ENCODE assay signal across 12 cellular contexts in the genomic region with DNA sequence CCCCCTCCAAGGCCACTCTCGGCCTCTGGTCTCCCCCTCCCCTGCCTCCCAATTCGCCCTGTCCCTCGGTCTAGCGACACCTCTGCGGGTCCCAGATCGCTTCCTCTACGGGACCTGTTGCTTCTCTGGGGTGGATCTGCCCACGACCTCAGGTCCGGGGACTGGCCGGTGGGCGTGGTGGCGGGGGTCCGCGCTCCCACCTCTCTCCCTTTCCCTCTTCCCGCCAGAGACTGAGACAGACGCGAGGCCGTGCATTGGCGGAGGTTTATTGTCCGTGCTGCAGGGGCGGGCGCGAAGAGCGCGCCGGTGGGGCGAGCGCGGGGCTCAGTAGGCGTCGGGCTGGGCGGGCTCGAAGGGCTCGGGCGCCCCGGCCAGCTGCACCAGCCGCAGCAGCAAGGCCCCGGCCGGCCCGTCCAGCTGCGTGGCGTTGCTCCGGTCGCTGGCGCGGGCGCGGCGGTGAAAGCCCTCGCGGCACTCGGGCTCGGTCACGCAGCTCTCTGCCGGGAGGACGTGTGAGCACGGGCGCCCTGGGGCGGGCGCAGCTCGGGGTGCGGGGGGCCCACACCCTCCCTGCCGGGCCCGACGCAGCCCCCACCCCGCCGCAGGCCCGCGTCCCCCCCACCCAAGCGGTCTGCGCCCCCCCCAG. TPM values are rescaled to one million over a fixed set of nuclear protein-coding genes. Genes with fewer than 3 reads are reported as not detected.
DNase-seq lines count a peak whose midpoint lies in the region; ATAC-seq and TF ChIP-seq lines count a peak whose summit lies in the region.
"Had no signal": no experiment of that assay in that cellular context is flagged by ENCODE, and none has a peak within 500 bp of the region (broad histone marks: within the 10 kb centered on the region; RNA-seq: fewer than 3 reads in every experiment).

No MANE protein-coding gene starts in this region.

- WGBS in mammary epithelial cell (ENCODE audit: low coverage, missing lambda C conversion rate): no CpG with 5 or more reads among the region's 71 CpGs
- WGBS in mesodermal cell (ENCODE audit: insufficient coverage in 2 of 2), 2 experiments: 8 to 14% methylated on average over 36 to 58 of the region's 71 CpGs

- H2AFZ ChIP-seq in mammary epithelial cell (ENCODE audit: low read depth, low read length): no peak overlapping the region

- no peak overlapping the region for H3K9ac ChIP-seq in mammary epithelial cell (ENCODE audit: insufficient read depth, low read length)
- H3K9ac ChIP-seq: KMS-11 had no signal

- H3K4me3 ChIP-seq in right atrium auricular region (peak overlapping the region in 1 of 2 donors; percentile 38), mammary epithelial cell (replicated peaks in 1 of 3; ENCODE audit: insufficient read depth in 1 of 3, low read depth in 2 of 3, low read length in 3 of 3) (peak overlapping the region in 1 of 3 experiments; percentile 1), mesodermal cell (ENCODE audit: extremely low read depth, insufficient read depth, low read length, poor library complexity, severe bottlenecking) (peak overlapping the region; percentile 16), upper lobe of right lung (no peak overlapping the region)

- no TSS peak for BruUV-seq in mammary epithelial cell (replicated peaks; lab: Mats Ljungman, UMichigan)

- intact Hi-C loops in Right ventricle myocardium superior (cut with DNase I): no loop called here
- intact Hi-C loops in mammary epithelial cell (cut with micrococcal nuclease): no loop called here
- intact Hi-C loops in upper lobe of right lung (cut with DNase I): no loop called here

- TF ChIP-seq CTCF in right atrium auricular region (IDR thresholded peaks at IDR 0.05) (no peak), mammary epithelial cell (conservative IDR thresholded peaks at IDR 0.05 in 1 of 2, IDR thresholded peaks at IDR 0.05 in 1 of 2; ENCODE audit: extremely low read depth in 1 of 2, insufficient read depth in 1 of 2, low read depth in 1 of 2, low read length in 2 of 2) (no peak), upper lobe of right lung (IDR thresholded peaks at IDR 0.05) (no peak)

- H3K27me3 ChIP-seq in right atrium auricular region (peaks cover 6 to 14% of the 10 kb centered on the region in 2 donors), mammary epithelial cell (ENCODE audit: insufficient read depth, low read length) (peaks cover 24% of the 10 kb centered on the region), upper lobe of right lung (peaks cover 31% of the 10 kb centered on the region)

- H3K9me3 ChIP-seq in right atrium auricular region (no peaks in the 10 kb centered on the region), mammary epithelial cell (replicated peaks; ENCODE audit: insufficient read depth, low read length) (no peaks in the 10 kb centered on the region), mesodermal cell (ENCODE audit: control insufficient read depth, low read length) (no peaks in the 10 kb centered on the region), upper lobe of right lung (no peaks in the 10 kb centered on the region)

- ATAC-seq in Right ventricle myocardium superior (ENCODE audit: poor library complexity) (peak; percentile 26), upper lobe of right lung (peak; percentile 37), HG03135 (IDR thresholded peaks at IDR 0.05; ENCODE audit: unreplicated experiment) (no peak)

- dilution Hi-C loops in mammary epithelial cell (cut with HindIII; ENCODE audit: low sequenced_read_pairs): no loop called here

- H3K79me2 ChIP-seq in mammary epithelial cell (ENCODE audit: insufficient read depth, low read length): no peaks in the 10 kb centered on the region

- no peak overlapping the region for H3K27ac ChIP-seq in right atrium auricular region
- no peak overlapping the region for H3K27ac ChIP-seq in mammary epithelial cell (ENCODE audit: insufficient read depth, low read depth, low read length)
- no peak overlapping the region for H3K27ac ChIP-seq in mesodermal cell (ENCODE audit: low read depth, low read length, severe bottlenecking)
- no peak overlapping the region for H3K27ac ChIP-seq in upper lobe of right lung
- H3K27ac ChIP-seq: brain microvascular endothelial cell, KMS-11 had no signal

- H3K4me1 ChIP-seq in right atrium auricular region (peaks cover 0 to 20% of the 10 kb centered on the region in 2 donors), mammary epithelial cell (ENCODE audit: insufficient read depth, low read length) (no peaks in the 10 kb centered on the region), mesodermal cell (ENCODE audit: control insufficient read depth, insufficient read depth, low read length, poor library complexity, severe bottlenecking) (peaks cover 7% of the 10 kb centered on the region), upper lobe of right lung (peaks cover 11% of the 10 kb centered on the region)

- H3K4me2 ChIP-seq in mammary epithelial cell (ENCODE audit: insufficient read depth, low read depth, low read length): peak overlapping the region; percentile 51
- H3K4me2 ChIP-seq: KMS-11 had no signal

- in situ Hi-C loops in mammary epithelial cell (cut with MboI; ENCODE audit: low sequenced_read_pairs in 2 of 2): no loop called here

- CTCF ChIA-PET in mammary epithelial cell (lab: Charles Lee; ENCODE audit: low non-redundant PET): no interaction called here

- H3K36me3 ChIP-seq in right atrium auricular region (no peaks in the 10 kb centered on the region), mammary epithelial cell (ENCODE audit: insufficient read depth, low read length) (no peaks in the 10 kb centered on the region), mesodermal cell (ENCODE audit: control insufficient read depth, insufficient read depth, low read length) (no peaks in the 10 kb centered on the region), upper lobe of right lung (no peaks in the 10 kb centered on the region)
- H3K36me3 ChIP-seq: brain microvascular endothelial cell had no signal

- DNase-seq in Right ventricle myocardium superior (no peak), right atrium auricular region (ENCODE audit: low spot score) (no peak), mammary epithelial cell (no peak), upper lobe of right lung (no peak), kidney glomerular epithelial cell (lab: John Stamatoyannopoulos, UW) (no peak), DMS153 treated with DMSO at 0.1 percent for 48 hours (lab: John Stamatoyannopoulos, UW; ENCODE audit: unreplicated experiment) (no peak)
- DNase-seq: brain microvascular endothelial cell, DND-41, islet precursor cell had no signal

- H4K20me1 ChIP-seq in mammary epithelial cell (ENCODE audit: insufficient read depth, low read length): no peaks in the 10 kb centered on the region

RNA-seq across cellular contexts. Expression of a gene that starts 2.1 kb away (rescaled TPM):
- total RNA-seq in Right ventricle myocardium superior: 0.51 TPM
- total RNA-seq in right atrium auricular region: not detected
- not detected for total RNA-seq in mammary epithelial cell
- polyA plus RNA-seq in mammary epithelial cell: not detected
- polyA minus RNA-seq in mammary epithelial cell: not detected
- polyA plus RNA-seq in mesodermal cell (2013, experiment 1 of 2): not detected
- not detected for polyA plus RNA-seq in mesodermal cell (2013, experiment 2 of 2)
- not detected for total RNA-seq in upper lobe of right lung

RNA-seq across cellular contexts. Expression of a gene that starts 11.0 kb away (rescaled TPM):
- total RNA-seq in Right ventricle myocardium superior (not detected), right atrium auricular region (not detected), mammary epithelial cell (not detected), upper lobe of right lung (not detected)
- not detected for polyA plus RNA-seq in mammary epithelial cell
- not detected for polyA minus RNA-seq in mammary epithelial cell
- 0.96 TPM for polyA plus RNA-seq in mesodermal cell (2013, experiment 1 of 2)
- not detected for polyA plus RNA-seq in mesodermal cell (2013, experiment 2 of 2)

RNA-seq across cellular contexts. Expression of a gene that starts 36.6 kb away (rescaled TPM):
- total RNA-seq in Right ventricle myocardium superior: 49.9 TPM
- total RNA-seq in right atrium auricular region: 10 to 100 TPM; 44.7 to 45.4 TPM
- total RNA-seq in mammary epithelial cell: 10 to 100 TPM; 25.3 to 54.7 TPM
- polyA plus RNA-seq in mammary epithelial cell: 55.9 TPM
- 3.5 TPM for polyA minus RNA-seq in mammary epithelial cell
- 51.1 TPM for polyA plus RNA-seq in mesodermal cell (2013, experiment 1 of 2)
- 44.8 TPM for polyA plus RNA-seq in mesodermal cell (2013, experiment 2 of 2)
- total RNA-seq in upper lobe of right lung: 32.0 TPM

RNA-seq across cellular contexts. Expression of a gene that starts 39.0 kb away (rescaled TPM):
- total RNA-seq in Right ventricle myocardium superior (not detected), right atrium auricular region (not detected), mammary epithelial cell (under 1 TPM in 1 of 2 donors, not detected in 1; 0.42 TPM), upper lobe of right lung (not detected)
- not detected for polyA plus RNA-seq in mammary epithelial cell
- not detected for polyA minus RNA-seq in mammary epithelial cell
- polyA plus RNA-seq in mesodermal cell (2013, experiment 1 of 2): not detected
- polyA plus RNA-seq in mesodermal cell (2013, experiment 2 of 2): not detected
